Comparison of ENCODE assay signal across 2 cellular contexts in the genomic region with DNA sequence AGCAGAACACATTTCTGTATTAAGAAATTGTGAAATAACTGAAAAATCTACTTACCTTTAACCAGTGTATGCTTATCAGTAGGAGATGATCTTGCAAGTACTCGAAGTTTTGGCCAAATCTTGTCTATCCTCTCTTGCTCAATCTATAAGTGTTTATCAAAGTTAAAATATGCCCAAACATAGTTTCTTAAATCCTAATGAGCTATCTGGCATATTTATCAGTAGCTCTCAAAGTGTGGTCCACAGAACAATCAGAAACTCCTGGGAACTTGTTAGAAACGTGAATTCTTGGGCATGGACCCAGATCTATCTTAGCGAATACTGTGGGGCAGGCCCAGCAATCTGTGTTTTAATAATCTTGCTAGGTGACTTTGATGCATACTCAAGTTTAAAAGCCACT.
TF ChIP-seq lines count a peak whose summit lies in the region.

No MANE protein-coding gene starts in this region.

TF ChIP-seq in IMR-90, 13 proteins besides CTCF, POLR2A, EP300 and RAD21:
- TF ChIP-seq CEBPB (IDR thresholded peaks at IDR 0.05; ENCODE audit: low read depth, low read length) (0 out of 2 replicates have a peak, but pooled peaks have one; percentile 2), NFE2L2 (IDR thresholded peaks at IDR 0.05; ENCODE audit: low read depth, low read length) (no peak)

TF ChIP-seq in K562, 482 proteins besides CTCF, POLR2A, EP300 and RAD21:
- TF ChIP-seq JUNB (CRISPR knock-in tag; conservative IDR thresholded peaks at IDR 0.05), result no peak
- no peak for TF ChIP-seq TFAM (CRISPR knock-in tag; conservative IDR thresholded peaks at IDR 0.05)
- no peak for TF ChIP-seq POLR2AphosphoS2 (IDR thresholded peaks at IDR 0.05; ENCODE audit: low read length)
- TF ChIP-seq ZNF592 (IDR thresholded peaks at IDR 0.05), result no peak
- no peak for TF ChIP-seq PREB (CRISPR knock-in tag; IDR thresholded peaks at IDR 0.05)
- no peak for TF ChIP-seq MCM7 (IDR thresholded peaks at IDR 0.05)
- no peak for TF ChIP-seq HNRNPL (IDR thresholded peaks at IDR 0.05; ENCODE audit: low read depth, low read length)
- TF ChIP-seq GATAD2B (IDR thresholded peaks at IDR 0.05; ENCODE audit: borderline replicate concordance), result no peak
- TF ChIP-seq, protein P1, sequence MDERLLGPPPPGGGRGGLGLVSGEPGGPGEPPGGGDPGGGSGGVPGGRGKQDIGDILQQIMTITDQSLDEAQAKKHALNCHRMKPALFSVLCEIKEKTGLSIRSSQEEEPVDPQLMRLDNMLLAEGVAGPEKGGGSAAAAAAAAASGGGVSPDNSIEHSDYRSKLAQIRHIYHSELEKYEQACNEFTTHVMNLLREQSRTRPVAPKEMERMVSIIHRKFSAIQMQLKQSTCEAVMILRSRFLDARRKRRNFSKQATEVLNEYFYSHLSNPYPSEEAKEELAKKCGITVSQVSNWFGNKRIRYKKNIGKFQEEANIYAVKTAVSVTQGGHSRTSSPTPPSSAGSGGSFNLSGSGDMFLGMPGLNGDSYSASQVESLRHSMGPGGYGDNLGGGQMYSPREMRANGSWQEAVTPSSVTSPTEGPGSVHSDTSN (CRISPR knock-in tag; IDR thresholded peaks at IDR 0.05; ENCODE audit: low read depth), result no peak
- TF ChIP-seq, protein P1 (tag; conservative IDR thresholded peaks at IDR 0.05; ENCODE audit: low read depth), result no peak
- no peak for TF ChIP-seq POLR2AphosphoS5 (IDR thresholded peaks at IDR 0.05; ENCODE audit: control insufficient read depth, insufficient read depth, low read depth, low read length)
- no peak for TF ChIP-seq NFIC (IDR thresholded peaks at IDR 0.05)
- no peak for TF ChIP-seq CEBPG (CRISPR knock-in tag; IDR thresholded peaks at IDR 0.05)
- TF ChIP-seq CEBPG (tag; conservative IDR thresholded peaks at IDR 0.05 in 1 of 2, IDR thresholded peaks at IDR 0.05 in 1 of 2), result 0 out of 4 replicates have a peak, but pooled peaks of 1 of the 2 experiments have one; percentile 22
- no peak for TF ChIP-seq USF2 (CRISPR knock-in tag; IDR thresholded peaks at IDR 0.05)
- TF ChIP-seq KLF6 (CRISPR knock-in tag; IDR thresholded peaks at IDR 0.05; ENCODE audit: borderline replicate concordance), result no peak
- no peak for TF ChIP-seq ZNF695 (CRISPR knock-in tag; IDR thresholded peaks at IDR 0.05)
- no peak for TF ChIP-seq MCM3 (IDR thresholded peaks at IDR 0.05)
- TF ChIP-seq, protein P2, sequence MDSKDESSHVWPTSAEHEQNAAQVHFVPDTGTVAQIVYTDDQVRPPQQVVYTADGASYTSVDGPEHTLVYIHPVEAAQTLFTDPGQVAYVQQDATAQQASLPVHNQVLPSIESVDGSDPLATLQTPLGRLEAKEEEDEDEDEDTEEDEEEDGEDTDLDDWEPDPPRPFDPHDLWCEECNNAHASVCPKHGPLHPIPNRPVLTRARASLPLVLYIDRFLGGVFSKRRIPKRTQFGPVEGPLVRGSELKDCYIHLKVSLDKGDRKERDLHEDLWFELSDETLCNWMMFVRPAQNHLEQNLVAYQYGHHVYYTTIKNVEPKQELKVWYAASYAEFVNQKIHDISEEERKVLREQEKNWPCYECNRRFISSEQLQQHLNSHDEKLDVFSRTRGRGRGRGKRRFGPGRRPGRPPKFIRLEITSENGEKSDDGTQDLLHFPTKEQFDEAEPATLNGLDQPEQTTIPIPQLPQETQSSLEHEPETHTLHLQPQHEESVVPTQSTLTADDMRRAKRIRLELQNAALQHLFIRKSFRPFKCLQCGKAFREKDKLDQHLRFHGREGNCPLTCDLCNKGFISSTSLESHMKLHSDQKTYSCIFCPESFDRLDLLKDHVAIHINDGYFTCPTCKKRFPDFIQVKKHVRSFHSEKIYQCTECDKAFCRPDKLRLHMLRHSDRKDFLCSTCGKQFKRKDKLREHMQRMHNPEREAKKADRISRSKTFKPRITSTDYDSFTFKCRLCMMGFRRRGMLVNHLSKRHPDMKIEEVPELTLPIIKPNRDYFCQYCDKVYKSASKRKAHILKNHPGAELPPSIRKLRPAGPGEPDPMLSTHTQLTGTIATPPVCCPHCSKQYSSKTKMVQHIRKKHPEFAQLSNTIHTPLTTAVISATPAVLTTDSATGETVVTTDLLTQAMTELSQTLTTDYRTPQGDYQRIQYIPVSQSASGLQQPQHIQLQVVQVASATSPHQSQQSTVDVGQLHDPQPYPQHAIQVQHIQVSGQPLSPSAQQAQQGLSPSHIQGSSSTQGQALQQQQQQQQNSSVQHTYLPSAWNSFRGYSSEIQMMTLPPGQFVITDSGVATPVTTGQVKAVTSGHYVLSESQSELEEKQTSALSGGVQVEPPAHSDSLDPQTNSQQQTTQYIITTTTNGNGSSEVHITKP (IDR thresholded peaks at IDR 0.05; ENCODE audit: partially characterized antibody), result peak; percentile 80
TF ChIP-seq in K562: peak in this region for 2.
